Comparison of ENCODE assay signal across 15 cellular contexts in genomic region chr15:62054979-62055378, GRCh38. TPM values are rescaled to one million over a fixed set of nuclear protein-coding genes. Genes with fewer than 3 reads are reported as not detected.
A peak's percentile ranks its signal among the peaks of the same experiment; 100 is the strongest.
DNase-seq lines count a peak whose midpoint lies in the region; ATAC-seq, FAIRE-seq and TF ChIP-seq lines count a peak whose summit lies in the region.
"Had no signal": no experiment of that assay in that cellular context is flagged by ENCODE, and none has a peak within 500 bp of the region (broad histone marks: within the 10 kb centered on the region; RNA-seq: fewer than 3 reads in every experiment).

No MANE protein-coding gene starts in this region.

- no peaks in the 10 kb centered on the region for H3K9me3 Mint-ChIP-seq in CD4-positive, alpha-beta T cell
- H3K9me3 Mint-ChIP-seq: CD14-positive monocyte, GM23338, IgD-negative memory B cell had no signal

- no peaks in the 10 kb centered on the region for H3K27me3 Mint-ChIP-seq in CD4-positive, alpha-beta T cell
- H3K27me3 Mint-ChIP-seq: IgD-negative memory B cell had no signal

- H3K4me1 Mint-ChIP-seq in CD4-positive, alpha-beta T cell (ENCODE audit: low read depth), result peaks cover 73% of the 10 kb centered on the region
- H3K4me1 Mint-ChIP-seq: GM23338 had no signal

- ATAC-seq in CD4-positive, alpha-beta T cell (ENCODE audit: poor library complexity), result no peak
- ATAC-seq: GM12878, GM23338 had no signal

- no peak for TF ChIP-seq POLR2A in endothelial cell of umbilical vein (IDR thresholded peaks at IDR 0.05; ENCODE audit: low read depth, low read length)

- no peak overlapping the region for H3K4me3 Mint-ChIP-seq in CD4-positive, alpha-beta T cell
- H3K4me3 Mint-ChIP-seq: CD14-positive monocyte, GM23338 had no signal

- H4K20me1 ChIP-seq in endothelial cell of umbilical vein (replicated peaks; ENCODE audit: control insufficient read depth, extremely low read depth, insufficient read depth, low read length), result no peaks in the 10 kb centered on the region

- DNase-seq in CD4-positive, alpha-beta T cell, result no peak
- DNase-seq in endothelial cell of umbilical vein (ENCODE audit: low read depth, low spot score), result peak; percentile 14
- DNase-seq in HUDEP-2 (lab: John Stamatoyannopoulos, UW; ENCODE audit: unreplicated experiment in 76 of 76), result no peak
- DNase-seq in occipital lobe (lab: John Stamatoyannopoulos, UW), result no peak
- no peak for DNase-seq in stimulated activated CD4-positive, alpha-beta T cell treated with anti-CD3 and anti-CD28 coated beads, Interleukin-15, amount 100 ng/mL, for 24 hours
- DNase-seq: DMS79, H7 had no signal

- peaks cover 63% of the 10 kb centered on the region for H3K79me2 ChIP-seq in endothelial cell of umbilical vein (ENCODE audit: control insufficient read depth, insufficient read depth, low read length)

- H3K27ac ChIP-seq in CD4-positive, alpha-beta T cell (ENCODE audit: low read depth, low read length), result no peak overlapping the region
- H3K27ac ChIP-seq in KOPT-K1 (ENCODE audit: low read depth, low read length, poor library complexity, severe bottlenecking) (peak overlapping the region; percentile 73), endothelial cell of umbilical vein (ENCODE audit: insufficient read depth, low read depth, low read length) (no peak overlapping the region)

- peak overlapping the region; percentile 53 for H3K27ac Mint-ChIP-seq in CD4-positive, alpha-beta T cell
- H3K27ac Mint-ChIP-seq: GM23338 had no signal

- no peak overlapping the region for H3K4me2 ChIP-seq in endothelial cell of umbilical vein (ENCODE audit: insufficient read depth, low read length)
- H3K4me2 ChIP-seq: GM23338 had no signal

- CTCF ChIA-PET in CD4-positive, alpha-beta T cell (lab: Charles Lee), result no interaction called here
- CTCF ChIA-PET in endothelial cell of umbilical vein (lab: Charles Lee), result interaction anchor here (1.5 kb wide), 1 partner anchor 19 kb away, joined by 3 read pairs; no protein-coding TSS in a partner anchor

- H3K27me3 ChIP-seq in CD4-positive, alpha-beta T cell (ENCODE audit: control insufficient read depth, insufficient read depth, low read length), result no peaks in the 10 kb centered on the region
- H3K27me3 ChIP-seq in endothelial cell of umbilical vein (ENCODE audit: control insufficient read depth in 2 of 2, insufficient read depth in 2 of 2, low read length in 2 of 2), result no peaks in the 10 kb centered on the region

- no peaks in the 10 kb centered on the region for H3K9me1 ChIP-seq in endothelial cell of umbilical vein (replicated peaks; ENCODE audit: control insufficient read depth, extremely low read depth, insufficient read depth, low read length)

- intact Hi-C loops in CD4-positive, alpha-beta T cell (cut with DNase I, micrococcal nuclease), result no loop called here
- intact Hi-C loops in endothelial cell of umbilical vein (cut with micrococcal nuclease), result no loop called here

- no peak overlapping the region for H3K9ac ChIP-seq in endothelial cell of umbilical vein (replicated peaks; ENCODE audit: extremely low read depth, insufficient read depth, low read length)

- no peak for FAIRE-seq in endothelial cell of umbilical vein (lab: Jason Lieb, UNC)
- FAIRE-seq: GM12878, GM18507 had no signal

- peaks cover 8% of the 10 kb centered on the region for H3K4me1 ChIP-seq in endothelial cell of umbilical vein (ENCODE audit: control insufficient read depth, extremely low read depth, insufficient read depth, low read length)

- dilution Hi-C loops in endothelial cell of umbilical vein (cut with MboI; ENCODE audit: extremely low pct_ligation_motif_present, low sequenced_read_pairs), result no loop called here

- no peak overlapping the region for H2AFZ ChIP-seq in endothelial cell of umbilical vein (ENCODE audit: low read depth, low read length)
- H2AFZ ChIP-seq: GM23338 had no signal

- no peak for TF ChIP-seq CTCF in CD4-positive, alpha-beta T cell (IDR thresholded peaks at IDR 0.05)
- no peak for TF ChIP-seq CTCF in endothelial cell of umbilical vein (IDR thresholded peaks at IDR 0.05; ENCODE audit: extremely low read depth in 1 of 2, insufficient read depth in 1 of 2, low read depth in 1 of 2, low read length in 2 of 2)

- H3K36me3 Mint-ChIP-seq in CD4-positive, alpha-beta T cell (ENCODE audit: low read depth), result peaks cover 18% of the 10 kb centered on the region

- H3K36me3 ChIP-seq in KOPT-K1 (ENCODE audit: insufficient read depth, low read length) (no peaks in the 10 kb centered on the region), endothelial cell of umbilical vein (ENCODE audit: control insufficient read depth in 2 of 2, extremely low read depth in 1 of 2, insufficient read depth in 2 of 2, low read length in 2 of 2) (no peaks in the 10 kb centered on the region)

- no TSS peak for BruUV-seq in endothelial cell of umbilical vein (replicated peaks; lab: Mats Ljungman, UMichigan)

- POLR2A ChIA-PET in CD4-positive, alpha-beta T cell (lab: Charles Lee), result no interaction called here
- POLR2A ChIA-PET in endothelial cell of umbilical vein (lab: Charles Lee), result no interaction called here

- H3K9me3 ChIP-seq in CD4-positive, alpha-beta T cell (ENCODE audit: control insufficient read depth, low read length), result no peaks in the 10 kb centered on the region
- H3K9me3 ChIP-seq in KOPT-K1 (ENCODE audit: insufficient read depth, low read length, poor library complexity, severe bottlenecking) (no peaks in the 10 kb centered on the region), endothelial cell of umbilical vein (replicated peaks; ENCODE audit: control insufficient read depth, insufficient read depth, low read length) (no peaks in the 10 kb centered on the region)

- H3K4me3 ChIP-seq in endothelial cell of umbilical vein (replicated peaks in 1 of 3; ENCODE audit: insufficient read depth in 1 of 3, low read depth in 1 of 3, low read length in 3 of 3), result no peak overlapping the region
- H3K4me3 ChIP-seq: GM12878, GM23338 had no signal

TF ChIP-seq in endothelial cell of umbilical vein, 7 proteins besides CTCF, POLR2A, EP300 and RAD21:
- no peak for TF ChIP-seq GATA2 (IDR thresholded peaks at IDR 0.05; ENCODE audit: insufficient read depth, insufficient read length, low read depth, low read length)
- no peak for TF ChIP-seq POLR2AphosphoS5 (IDR thresholded peaks at IDR 0.05; ENCODE audit: insufficient read depth, low read depth, low read length)
- no peak for TF ChIP-seq EZH2 (IDR thresholded peaks at IDR 0.05; ENCODE audit: borderline replicate concordance, low read depth, low read length, severe bottlenecking)
- TF ChIP-seq MAX (IDR thresholded peaks at IDR 0.05; ENCODE audit: insufficient read depth, insufficient read length), result no peak

RNA-seq across cellular contexts. Expression of gene VPS13C, which starts 5.3 kb away (rescaled TPM):
- total RNA-seq in CD4-positive, alpha-beta T cell, result 10 to 100 TPM; 69.7 to 73.2 TPM
- 57.5 and 60.3 TPM in 2 replicates for total RNA-seq in endothelial cell of umbilical vein
- polyA plus RNA-seq in endothelial cell of umbilical vein, result 8.6 and 10.8 TPM in 2 replicates
- polyA plus RNA-seq in endothelial cell of umbilical vein (2011; cell fraction: cytosol; rRNA removed), result 7.6 TPM in 2 replicates
- 37.7 and 42.1 TPM in 2 replicates for polyA plus RNA-seq in endothelial cell of umbilical vein (2011; cell fraction: nucleus; rRNA removed)
- polyA plus RNA-seq in endothelial cell of umbilical vein (2012), result 17.6 and 21.9 TPM in 2 replicates
- polyA minus RNA-seq in endothelial cell of umbilical vein, result 66.7 and 87.2 TPM in 2 replicates
- 16.4 TPM for polyA minus RNA-seq in endothelial cell of umbilical vein (2011; cell fraction: cytosol; rRNA and poly(A)+ RNA removed)
- polyA minus RNA-seq in endothelial cell of umbilical vein (2011; cell fraction: nucleus; rRNA and poly(A)+ RNA removed), result 175 and 231 TPM in 2 replicates
- 142 TPM for total RNA-seq in occipital lobe

RNA-seq across cellular contexts. Expression of gene C2CD4A, which starts 11.8 kb away (rescaled TPM):
- under 1 TPM; 0.19 to 0.34 TPM for total RNA-seq in CD4-positive, alpha-beta T cell
- 0.46 and 1.1 TPM in 2 replicates for total RNA-seq in endothelial cell of umbilical vein
- polyA plus RNA-seq in endothelial cell of umbilical vein, result 0.10 and 0.33 TPM in 2 replicates
- 0.23 and 0.25 TPM in 2 replicates for polyA plus RNA-seq in endothelial cell of umbilical vein (2011; cell fraction: cytosol; rRNA removed)
- 0.64 and 0.80 TPM in 2 replicates for polyA plus RNA-seq in endothelial cell of umbilical vein (2011; cell fraction: nucleus; rRNA removed)
- polyA plus RNA-seq in endothelial cell of umbilical vein (2012), result 0.25 and 0.37 TPM in 2 replicates
- polyA minus RNA-seq in endothelial cell of umbilical vein, result 0.06 and 0.34 TPM in 2 replicates
- not detected for polyA minus RNA-seq in endothelial cell of umbilical vein (2011; cell fraction: cytosol; rRNA and poly(A)+ RNA removed)
- polyA minus RNA-seq in endothelial cell of umbilical vein (2011; cell fraction: nucleus; rRNA and poly(A)+ RNA removed), result 1.6 and 2.3 TPM in 2 replicates
- 0.16 TPM for total RNA-seq in occipital lobe
- total RNA-seq: G401, GM12878, H7 had no signal
- polyA plus RNA-seq: BJ, CD14-positive monocyte, GM12878, GM23338, IgD-negative memory B cell had no signal
